In the genomic region with DNA sequence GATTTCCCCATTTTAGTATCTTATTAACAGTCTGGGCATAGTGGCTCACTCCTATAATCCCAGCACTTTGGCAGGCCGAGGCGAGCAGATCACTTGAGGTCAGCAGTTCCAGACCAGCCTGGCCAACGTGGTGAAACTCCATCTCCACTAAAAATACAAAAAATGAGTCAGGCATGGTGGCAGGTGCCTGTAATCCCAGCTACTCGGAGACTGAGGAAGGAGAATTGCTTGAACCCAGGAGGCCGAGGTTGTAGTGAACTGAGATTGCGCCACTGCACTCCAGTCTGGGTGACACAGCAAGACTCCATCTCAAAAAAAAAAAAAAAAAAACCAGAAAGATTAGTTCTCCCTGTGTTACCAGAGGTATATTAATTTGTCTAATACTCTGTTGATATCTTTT, we compare ENCODE assay signal across 2 cellular contexts. TPM values are rescaled to one million over a fixed set of nuclear protein-coding genes. Genes with fewer than 3 reads are reported as not detected.
"Had no signal": no experiment of that assay in that cellular context is flagged by ENCODE, and none has a peak within 500 bp of the region (broad histone marks: within the 10 kb centered on the region; RNA-seq: fewer than 3 reads in every experiment).

No MANE protein-coding gene starts in this region.

RNA-seq across cellular contexts. Expression of a gene that starts 52.3 kb away (rescaled TPM):
- total RNA-seq: IMR-90, K562 had no signal
- polyA plus RNA-seq: IMR-90, K562 had no signal
